Comparison of ENCODE assay signal across 8 cellular contexts in the genomic region with DNA sequence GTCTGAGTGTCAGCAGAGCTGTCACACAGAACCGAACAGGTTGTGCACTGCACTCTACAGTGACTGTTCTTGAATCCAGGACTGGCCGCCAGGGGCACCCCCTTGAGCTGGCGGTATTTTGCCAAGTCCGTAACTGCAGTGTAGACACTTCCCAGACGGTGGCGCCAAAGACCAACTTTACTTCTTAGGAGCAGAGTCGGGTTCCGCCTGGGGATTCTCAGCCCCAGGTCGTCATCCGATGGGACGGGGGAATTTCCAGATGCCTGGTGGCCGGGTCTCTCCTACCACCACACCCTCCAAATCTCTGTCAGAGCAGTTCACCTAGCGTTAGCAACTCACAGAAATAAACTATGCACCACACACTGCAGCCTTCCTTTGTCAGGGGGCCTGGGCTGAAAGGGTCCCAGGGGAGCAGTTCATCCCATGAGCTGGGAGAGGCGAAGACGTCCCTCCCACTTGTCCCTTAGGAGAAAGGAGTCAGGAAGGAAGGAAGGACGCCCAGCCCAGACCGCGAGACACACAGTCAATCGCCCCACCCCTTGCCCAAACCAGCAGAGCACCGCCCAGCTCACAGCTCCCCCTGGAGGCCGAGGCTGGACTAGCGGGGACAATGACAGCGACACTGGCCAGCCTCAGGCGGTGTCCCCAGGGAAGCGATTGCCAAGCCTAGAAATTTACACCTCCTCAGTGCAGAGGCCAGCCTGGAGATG. TPM values are rescaled to one million over a fixed set of nuclear protein-coding genes. Genes with fewer than 3 reads are reported as not detected.
A peak's percentile ranks its signal among the peaks of the same experiment; 100 is the strongest.
DNase-seq lines count a peak whose midpoint lies in the region; ATAC-seq and TF ChIP-seq lines count a peak whose summit lies in the region.

No MANE protein-coding gene starts in this region.

- H3K4me1 Mint-ChIP-seq in activated T-helper 17 cell treated with anti-CD3 and anti-CD28 coated beads, Interleukin-2, amount 50 U/mL, for 72 hours, result peaks cover 6% of the 10 kb centered on the region
- H3K4me1 Mint-ChIP-seq in natural killer cell, result peaks cover 21 to 31% of the 10 kb centered on the region in 2 donors

- H3K4me3 Mint-ChIP-seq in activated T-helper 17 cell treated with anti-CD3 and anti-CD28 coated beads, Interleukin-2, amount 50 U/mL, for 72 hours, result peak overlapping the region; percentile 89
- peak overlapping the region; percentile 93 for H3K4me3 Mint-ChIP-seq in natural killer cell

- peak overlapping the region; percentile 93 for H3K27ac Mint-ChIP-seq in activated T-helper 17 cell treated with anti-CD3 and anti-CD28 coated beads, Interleukin-2, amount 50 U/mL, for 72 hours
- H3K27ac Mint-ChIP-seq in natural killer cell, result peak overlapping the region; percentile 99

- no peaks in the 10 kb centered on the region for H3K36me3 Mint-ChIP-seq in activated T-helper 17 cell treated with anti-CD3 and anti-CD28 coated beads, Interleukin-2, amount 50 U/mL, for 72 hours (ENCODE audit: low read depth)
- no peaks in the 10 kb centered on the region for H3K36me3 Mint-ChIP-seq in natural killer cell

- H3K27me3 Mint-ChIP-seq in activated T-helper 17 cell treated with anti-CD3 and anti-CD28 coated beads, Interleukin-2, amount 50 U/mL, for 72 hours, result no peaks in the 10 kb centered on the region
- no peaks in the 10 kb centered on the region for H3K27me3 Mint-ChIP-seq in natural killer cell (ENCODE audit: low read depth in 2 of 2)

- DNase-seq in EL (peak; percentile 97), GOT3 (lab: John Stamatoyannopoulos, UW) (peak; percentile 75), LHCN-M2 (ENCODE audit: low read depth) (peak; percentile 92), RKO (ENCODE audit: low spot score) (peak; percentile 95), fibroblast of peridontal ligament (ENCODE audit: extremely low read depth) (peak; percentile 96), natural killer cell (peak; percentile 97)
- peak; percentile 87 to 97 (median 94) for DNase-seq in stimulated activated naive CD4-positive, alpha-beta T cell (lab: John Stamatoyannopoulos, UW)

- peak; percentile 98 for TF ChIP-seq CTCF in natural killer cell (IDR thresholded peaks at IDR 0.05)

- ATAC-seq in activated T-helper 17 cell treated with anti-CD3 and anti-CD28 coated beads, Interleukin-2, amount 50 U/mL, for 72 hours (replicated peaks), result peak; percentile 92
- ATAC-seq in natural killer cell, result peak; percentile 90 to 97 (median 91)

- no peaks in the 10 kb centered on the region for H3K9me3 Mint-ChIP-seq in activated T-helper 17 cell treated with anti-CD3 and anti-CD28 coated beads, Interleukin-2, amount 50 U/mL, for 72 hours
- H3K9me3 Mint-ChIP-seq in natural killer cell, result no peaks in the 10 kb centered on the region

- intact Hi-C loops in natural killer cell (cut with micrococcal nuclease), result loop anchor here (1.0 to 10.0 kb wide), 7 partner anchors 18 to 519 kb away; a partner anchor contains a TSS

RNA-seq across cellular contexts. Expression of a gene that starts 7.4 kb away (rescaled TPM):
- total RNA-seq in LHCN-M2 (2014; rRNA removed) (24.3 and 24.4 TPM in 2 replicates), natural killer cell (100 to 1,000 TPM in 1 of 3 donors, 10 to 100 TPM in 2; 68.2 to 118 (median 74.8) TPM)
- 49.1 TPM for polyA plus RNA-seq in LHCN-M2 (2012)
- 10 to 100 TPM; 30.4 to 57.0 TPM for total RNA-seq in activated T-helper 17 cell treated with anti-CD3 and anti-CD28 coated beads, Interleukin-2, amount 50 U/mL, for 72 hours

RNA-seq across cellular contexts. Expression of a gene that starts 37.9 kb away (rescaled TPM):
- total RNA-seq in LHCN-M2 (2014; rRNA removed) (not detected in 2 replicates), natural killer cell (under 1 TPM in 1 of 3 donors, not detected in 2; 0.50 TPM)
- polyA plus RNA-seq in LHCN-M2 (2012), result 0.09 TPM
- total RNA-seq in activated T-helper 17 cell treated with anti-CD3 and anti-CD28 coated beads, Interleukin-2, amount 50 U/mL, for 72 hours, result not detected

RNA-seq across cellular contexts. Expression of a gene that starts 40.3 kb away (rescaled TPM):
- total RNA-seq in LHCN-M2 (2014; rRNA removed) (147 and 156 TPM in 2 replicates), natural killer cell (10 to 100 TPM; 76.0 to 84.9 (median 83.3) TPM)
- 196 TPM for polyA plus RNA-seq in LHCN-M2 (2012)
- 10 to 100 TPM; 20.6 to 42.1 TPM for total RNA-seq in activated T-helper 17 cell treated with anti-CD3 and anti-CD28 coated beads, Interleukin-2, amount 50 U/mL, for 72 hours

RNA-seq across cellular contexts. Expression of a gene that starts 41.1 kb away (rescaled TPM):
- total RNA-seq in LHCN-M2 (2014; rRNA removed) (30.6 and 36.7 TPM in 2 replicates), natural killer cell (10 to 100 TPM; 61.4 to 76.7 (median 63.6) TPM)
- polyA plus RNA-seq in LHCN-M2 (2012), result 19.1 TPM
- total RNA-seq in activated T-helper 17 cell treated with anti-CD3 and anti-CD28 coated beads, Interleukin-2, amount 50 U/mL, for 72 hours, result 10 to 100 TPM; 41.2 to 49.4 TPM

Comparison
In these comparisons a context has a peak if more than half of its experiments do, and no peak if none do; other contexts are left out.
1. Peak in every context shown above with its lines: DNase-seq and ATAC-seq.